Comparison of ENCODE assay signal across 11 cellular contexts in the genomic region with DNA sequence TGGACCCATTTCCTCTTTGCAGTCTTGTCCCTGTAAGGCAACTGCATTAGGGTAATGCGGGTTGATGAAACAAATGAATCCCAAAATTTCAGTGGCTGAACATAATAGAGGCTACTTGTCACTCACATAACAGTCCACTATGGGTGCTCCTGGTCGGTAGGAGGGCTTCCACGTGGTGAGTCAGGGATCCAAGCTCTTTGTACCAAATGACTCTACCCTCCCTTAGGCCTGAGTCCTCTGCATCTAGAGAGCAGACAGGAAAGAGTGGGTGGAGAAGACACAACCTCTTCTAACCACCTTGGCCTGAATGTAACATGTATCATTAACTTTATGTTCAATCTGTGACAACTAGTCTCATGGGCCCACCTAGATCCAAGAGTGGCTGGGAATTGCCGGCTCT.
DNase-seq lines count a peak whose midpoint lies in the region; ATAC-seq and TF ChIP-seq lines count a peak whose summit lies in the region.
"Had no signal": no experiment of that assay in that cellular context is flagged by ENCODE, and none has a peak within 500 bp of the region (broad histone marks: within the 10 kb centered on the region; RNA-seq: fewer than 3 reads in every experiment).

No MANE protein-coding gene starts in this region.

- H3K27me3 ChIP-seq in skeletal muscle tissue (ENCODE audit: control insufficient read depth in 3 of 3, insufficient read depth in 3 of 3, low read length in 3 of 3): no peaks in the 10 kb centered on the region
- H3K27me3 ChIP-seq: Peyer's patch had no signal

- no peak overlapping the region for H3K4me3 ChIP-seq in skeletal muscle tissue (ENCODE audit: low read length in 3 of 3)
- H3K4me3 ChIP-seq: Peyer's patch had no signal

- DNase-seq in A172 (ENCODE audit: low spot score) (no peak), NCI-H2029 treated with DMSO at 0.1 percent for 48 hours (lab: John Stamatoyannopoulos, UW) (no peak), caudate nucleus (lab: John Stamatoyannopoulos, UW) (no peak)
- DNase-seq: NCI-H1436, occipital lobe had no signal

- H3K9me3 ChIP-seq in skeletal muscle tissue (ENCODE audit: control insufficient read depth in 3 of 3, low read length in 3 of 3): no peaks in the 10 kb centered on the region
- H3K9me3 ChIP-seq: Peyer's patch had no signal

- ATAC-seq in GM18861 (IDR thresholded peaks at IDR 0.05; ENCODE audit: unreplicated experiment): peak; percentile 82
- peak; percentile 67 for ATAC-seq in GM21717 (IDR thresholded peaks at IDR 0.05; ENCODE audit: unreplicated experiment)
- no peak for ATAC-seq in GM19324 (IDR thresholded peaks at IDR 0.05; ENCODE audit: low FRiP score, unreplicated experiment)

- H3K27ac ChIP-seq in VCaP (peak overlapping the region; percentile 91; the same call in 1 of the 2 replicates), skeletal muscle tissue (ENCODE audit: low read depth, low read length) (peak overlapping the region; percentile 78), caudate nucleus (ENCODE audit: low read depth, low read length) (no peak overlapping the region)

- no peak overlapping the region for H3K9ac ChIP-seq in skeletal muscle tissue (ENCODE audit: low read depth in 1 of 3, low read length in 3 of 3)

- H3K36me3 ChIP-seq in skeletal muscle tissue (ENCODE audit: control insufficient read depth in 3 of 3, insufficient read depth in 3 of 3, low read length in 3 of 3): no peaks in the 10 kb centered on the region
- H3K36me3 ChIP-seq: Peyer's patch had no signal

- peaks cover 35 to 48% (median 46%) of the 10 kb centered on the region in 3 donors for H3K4me1 ChIP-seq in skeletal muscle tissue (ENCODE audit: control insufficient read depth in 3 of 3, insufficient read depth in 3 of 3, low read length in 3 of 3)

- no peak for TF ChIP-seq CTCF in VCaP (conservative IDR thresholded peaks at IDR 0.05)
